ENCODE assay signal across 15 cellular contexts in genomic region chr3:33789183-33789954, GRCh38.
"Had no signal": no experiment of that assay in that cellular context is flagged by ENCODE, and none has a peak within 500 bp of the region (broad histone marks: within the 10 kb centered on the region; RNA-seq: fewer than 3 reads in every experiment).

No MANE protein-coding gene starts in this region.

- H3K27ac ChIP-seq: cardiac muscle cell, neutrophil, right atrium auricular region, thyroid gland, VCaP had no signal

- H3K4me3 ChIP-seq: cardiac muscle cell, right atrium auricular region, thyroid gland had no signal

- H3K9me3 ChIP-seq: neutrophil, right atrium auricular region, thyroid gland had no signal

- H3K36me3 ChIP-seq: cardiac muscle cell, neutrophil, right atrium auricular region, thyroid gland had no signal

- H3K27me3 ChIP-seq: cardiac muscle cell, right atrium auricular region, thyroid gland had no signal

- ATAC-seq: activated CD4-positive, alpha-beta T cell treated with anti-CD3 and anti-CD28 coated beads for 36 hours; left ventricle myocardium superior; naive thymus-derived CD8-positive, alpha-beta T cell; stimulated activated naive B cell treated with anti-CD40 and anti-IgM and Interleukin-4, amounts not matched to agents 10 μg/mL and 1 μg/mL and 100 μg/mL, for 72 hours had no signal

- DNase-seq: activated CD4-positive, alpha-beta memory T cell treated with anti-CD3 and anti-CD28 coated beads, Interleukin-2, amount 10 ng/mL, durations not matched to agents 7 days and 5 days; activated CD4-positive, alpha-beta T cell treated with anti-CD3 and anti-CD28 coated beads for 36 hours; activated effector memory CD4-positive, alpha-beta T cell treated with Interleukin-2 at 50 U/mL for 16 hours; activated naive CD4-positive, alpha-beta T cell treated with anti-CD3 and anti-CD28 coated beads, Interleukin-2, amount 50 U/mL, for 16 hours; activated T-cell treated with anti-CD3 and anti-CD28 coated beads, Interleukin-2, amount 50 U/mL, for 24 hours; left ventricle myocardium superior; naive thymus-derived CD8-positive, alpha-beta T cell; posterior cingulate gyrus; stimulated activated CD4-positive, alpha-beta T cell treated with anti-CD3 and anti-CD28 coated beads, Interleukin-4, amount 100 ng/mL, for 1 hour; stimulated activated naive B cell treated with anti-CD40 and anti-IgM and Interleukin-4, amounts not matched to agents 10 μg/mL and 1 μg/mL and 100 μg/mL, for 72 hours; thyroid gland had no signal
